ENCODE assay signal across 13 cellular contexts in genomic region chr5:112205840-112206239, GRCh38.
"Had no signal": no experiment of that assay in that cellular context is flagged by ENCODE, and none has a peak within 500 bp of the region (broad histone marks: within the 10 kb centered on the region; RNA-seq: fewer than 3 reads in every experiment).

No MANE protein-coding gene starts in this region.

- FAIRE-seq: bronchial epithelial cell, endothelial cell of umbilical vein, frontal cortex had no signal

- H3K36me3 ChIP-seq: left lung had no signal

- H3K9me3 ChIP-seq: ascending aorta, left lung, upper lobe of right lung had no signal

- H2AFZ ChIP-seq: parathyroid adenoma had no signal

- H3K4me1 ChIP-seq: ascending aorta, left lung, parathyroid adenoma, upper lobe of right lung had no signal

- ATAC-seq: activated CD4-positive, alpha-beta T cell treated with anti-CD3 and anti-CD28 coated beads for 36 hours; activated naive CD8-positive, alpha-beta T cell treated with anti-CD3 and anti-CD28 coated beads, Interleukin-2, amount 50 U/mL, for 24 hours; left lung; upper lobe of right lung had no signal

- H3K4me3 ChIP-seq: ascending aorta, left lung, upper lobe of right lung had no signal

- DNase-seq: activated CD4-positive, alpha-beta memory T cell treated with anti-CD3 and anti-CD28 coated beads, Interleukin-2, amount 10 ng/mL, durations not matched to agents 7 days and 5 days; activated CD4-positive, alpha-beta T cell treated with anti-CD3 and anti-CD28 coated beads for 36 hours; activated naive CD8-positive, alpha-beta T cell treated with anti-CD3 and anti-CD28 coated beads, Interleukin-2, amount 50 U/mL, for 24 hours; activated T-cell treated with anti-CD3 and anti-CD28 coated beads, Interleukin-2, amount 50 U/mL, for 48 hours; left lung; mesenchymal stem cell; stimulated activated CD4-positive, alpha-beta T cell treated with anti-CD3 and anti-CD28 coated beads, Interleukin-4, amount 100 ng/mL, for 24 hours; upper lobe of right lung had no signal

- H3K27me3 ChIP-seq: ascending aorta, left lung, upper lobe of right lung had no signal

- H3K27ac ChIP-seq: ascending aorta, left lung, parathyroid adenoma, upper lobe of right lung had no signal

- H3K9ac ChIP-seq: parathyroid adenoma had no signal
